Comparison of ENCODE assay signal across 12 cellular contexts in genomic region chr12:65892905-65893304, GRCh38.
DNase-seq lines count a peak whose midpoint lies in the region; ATAC-seq, FAIRE-seq and TF ChIP-seq lines count a peak whose summit lies in the region.
"Had no signal": no experiment of that assay in that cellular context is flagged by ENCODE, and none has a peak within 500 bp of the region (broad histone marks: within the 10 kb centered on the region; RNA-seq: fewer than 3 reads in every experiment).

No MANE protein-coding gene starts in this region.

- BruUV-seq in endothelial cell of umbilical vein (replicated peaks; lab: Mats Ljungman, UMichigan) = no TSS peak

- no peaks in the 10 kb centered on the region for H3K9me3 ChIP-seq in endothelial cell of umbilical vein (replicated peaks; ENCODE audit: control insufficient read depth, insufficient read depth, low read length)
- no peaks in the 10 kb centered on the region for H3K9me3 ChIP-seq in osteoblast (ENCODE audit: low read depth, low read length)
- H3K9me3 ChIP-seq in testis = no peaks in the 10 kb centered on the region

- no peak for TF ChIP-seq CTCF in endothelial cell of umbilical vein (IDR thresholded peaks at IDR 0.05; ENCODE audit: extremely low read depth in 1 of 2, insufficient read depth in 1 of 2, low read depth in 1 of 2, low read length in 2 of 2)
- TF ChIP-seq CTCF in osteoblast (IDR thresholded peaks at IDR 0.05; ENCODE audit: extremely low read depth, low read depth, low read length) = no peak
- TF ChIP-seq CTCF in glutamatergic neuron (IDR thresholded peaks at IDR 0.05; ENCODE audit: partially characterized antibody, unreplicated experiment) = no peak
- no peak for TF ChIP-seq CTCF in testis (IDR thresholded peaks at IDR 0.05)

- WGBS in testis, 2 donors = 55 to 62% methylated on average over 3 to 5 of the region's 5 CpGs

- H3K79me2 ChIP-seq in endothelial cell of umbilical vein (ENCODE audit: control insufficient read depth, insufficient read depth, low read length) (peaks cover 94% of the 10 kb centered on the region), osteoblast (ENCODE audit: insufficient read depth, low read length) (peaks cover 62% of the 10 kb centered on the region)

- peak overlapping the region; percentile 83 for H3K4me2 ChIP-seq in endothelial cell of umbilical vein (ENCODE audit: insufficient read depth, low read length)
- peak overlapping the region; percentile 78 for H3K4me2 ChIP-seq in osteoblast (ENCODE audit: insufficient read depth, low read length)

- peaks cover 4% of the 10 kb centered on the region for H3K27me3 Mint-ChIP-seq in glutamatergic neuron (ENCODE audit: unreplicated experiment)

- POLR2A ChIA-PET in endothelial cell of umbilical vein (lab: Charles Lee) = interaction anchor here (0.6 to 2.0 kb wide), 2 partner anchors 38 to 49 kb away, joined by 3 to 5 read pairs; no protein-coding TSS in a partner anchor

- H3K27ac ChIP-seq in endothelial cell of umbilical vein (ENCODE audit: insufficient read depth, low read depth, low read length) (peak overlapping the region; percentile 96), osteoblast (ENCODE audit: low read depth, low read length) (peak overlapping the region; percentile 100), testis (no peak overlapping the region)

- H3K9me1 ChIP-seq in endothelial cell of umbilical vein (replicated peaks; ENCODE audit: control insufficient read depth, extremely low read depth, insufficient read depth, low read length) = no peaks in the 10 kb centered on the region

- no peaks in the 10 kb centered on the region for H3K36me3 Mint-ChIP-seq in glutamatergic neuron (ENCODE audit: unreplicated experiment)
- H3K36me3 Mint-ChIP-seq: activated CD8-positive, alpha-beta memory T cell treated with anti-CD3 and anti-CD28 coated beads, Interleukin-2, amount 10 ng/mL, durations not matched to agents 7 days and 5 days had no signal

- H3K36me3 ChIP-seq in endothelial cell of umbilical vein (ENCODE audit: control insufficient read depth in 2 of 2, extremely low read depth in 1 of 2, insufficient read depth in 2 of 2, low read length in 2 of 2) = no peaks in the 10 kb centered on the region
- H3K36me3 ChIP-seq in osteoblast (ENCODE audit: insufficient read depth, low read length) = peaks cover 6% of the 10 kb centered on the region
- H3K36me3 ChIP-seq in testis (ENCODE audit: low read depth, missing control alignments) = no peaks in the 10 kb centered on the region

- H4K20me1 ChIP-seq in endothelial cell of umbilical vein (replicated peaks; ENCODE audit: control insufficient read depth, extremely low read depth, insufficient read depth, low read length) = no peaks in the 10 kb centered on the region
- no peaks in the 10 kb centered on the region for H4K20me1 ChIP-seq in osteoblast (ENCODE audit: insufficient read depth, low read length)

- H2AFZ ChIP-seq in endothelial cell of umbilical vein (ENCODE audit: low read depth, low read length) (no peak overlapping the region), osteoblast (ENCODE audit: low read length) (no peak overlapping the region)

- DNase-seq in GM04503 (ENCODE audit: low read depth) (peak; percentile 61), NOMO-1 (lab: John Stamatoyannopoulos, UW; ENCODE audit: unreplicated experiment in 2 of 2) (peak; percentile 55 to 71), endothelial cell of umbilical vein (ENCODE audit: low read depth, low spot score) (peak; percentile 79), osteoblast (ENCODE audit: insufficient read length, low spot score, missing footprints) (no peak), glutamatergic neuron (no peak), testis (no peak)
- DNase-seq: activated CD8-positive, alpha-beta memory T cell treated with anti-CD3 and anti-CD28 coated beads, Interleukin-2, amount 10 ng/mL, durations not matched to agents 7 days and 5 days; cortex of kidney; RPMI8226 had no signal

- TF ChIP-seq POLR2A in endothelial cell of umbilical vein (IDR thresholded peaks at IDR 0.05; ENCODE audit: low read depth, low read length) (no peak), testis (IDR thresholded peaks at IDR 0.05) (no peak)

- CTCF ChIA-PET in endothelial cell of umbilical vein (lab: Charles Lee) = interaction anchor here (0.7 to 3.1 kb wide), 12 partner anchors 9 to 337 kb away, joined by 3 to 14 read pairs (median 4); no protein-coding TSS in a partner anchor

- H3K4me1 Mint-ChIP-seq in glutamatergic neuron (ENCODE audit: low read depth, unreplicated experiment) = peaks cover 8% of the 10 kb centered on the region
- H3K4me1 Mint-ChIP-seq: activated CD8-positive, alpha-beta memory T cell treated with anti-CD3 and anti-CD28 coated beads, Interleukin-2, amount 10 ng/mL, durations not matched to agents 7 days and 5 days had no signal

- dilution Hi-C loops in endothelial cell of umbilical vein (cut with MboI; ENCODE audit: extremely low pct_ligation_motif_present, low sequenced_read_pairs) = no loop called here

- no peak for ATAC-seq in GM18909 (IDR thresholded peaks at IDR 0.05; ENCODE audit: poor library complexity, unreplicated experiment)
- no peak for ATAC-seq in GM18873 (IDR thresholded peaks at IDR 0.05; ENCODE audit: low FRiP score, unreplicated experiment)
- ATAC-seq: activated CD8-positive, alpha-beta memory T cell treated with anti-CD3 and anti-CD28 coated beads, Interleukin-2, amount 10 ng/mL, durations not matched to agents 7 days and 5 days had no signal

- H3K9me3 Mint-ChIP-seq in glutamatergic neuron (ENCODE audit: unreplicated experiment) = peaks cover 2% of the 10 kb centered on the region

- no peak overlapping the region for H3K4me3 Mint-ChIP-seq in glutamatergic neuron (ENCODE audit: unreplicated experiment)
- H3K4me3 Mint-ChIP-seq: activated CD8-positive, alpha-beta memory T cell treated with anti-CD3 and anti-CD28 coated beads, Interleukin-2, amount 10 ng/mL, durations not matched to agents 7 days and 5 days had no signal

- H3K4me1 ChIP-seq in endothelial cell of umbilical vein (ENCODE audit: control insufficient read depth, extremely low read depth, insufficient read depth, low read length) (peaks cover 42% of the 10 kb centered on the region), osteoblast (ENCODE audit: insufficient read depth, low read length) (peaks cover 84% of the 10 kb centered on the region), testis (peaks cover 8% of the 10 kb centered on the region)

- H3K27me3 ChIP-seq in endothelial cell of umbilical vein (ENCODE audit: control insufficient read depth in 2 of 2, insufficient read depth in 2 of 2, low read length in 2 of 2) = no peaks in the 10 kb centered on the region
- no peaks in the 10 kb centered on the region for H3K27me3 ChIP-seq in osteoblast (ENCODE audit: insufficient read depth, low read length)
- H3K27me3 ChIP-seq in testis = no peaks in the 10 kb centered on the region

- peak overlapping the region; percentile 85 for H3K9ac ChIP-seq in endothelial cell of umbilical vein (replicated peaks; ENCODE audit: extremely low read depth, insufficient read depth, low read length)

- intact Hi-C loops in endothelial cell of umbilical vein (cut with micrococcal nuclease) (loop anchor here (1.0 to 5.0 kb wide), 4 partner anchors 43 to 194 kb away; no protein-coding TSS in a partner anchor), testis (cut with DNase I; ENCODE audit: low total_unique reads) (no loop called here)

- peak; percentile 81 for FAIRE-seq in endothelial cell of umbilical vein (lab: Jason Lieb, UNC)

- H3K4me3 ChIP-seq in endothelial cell of umbilical vein (replicated peaks in 1 of 3; ENCODE audit: insufficient read depth in 1 of 3, low read depth in 1 of 3, low read length in 3 of 3) = no peak overlapping the region
- H3K4me3 ChIP-seq in osteoblast (ENCODE audit: insufficient read depth, low read length) = peak overlapping the region; percentile 50
- no peak overlapping the region for H3K4me3 ChIP-seq in testis
- H3K4me3 ChIP-seq: lung had no signal

- H3K27ac Mint-ChIP-seq in glutamatergic neuron (ENCODE audit: unreplicated experiment) = no peak overlapping the region
- H3K27ac Mint-ChIP-seq: activated CD8-positive, alpha-beta memory T cell treated with anti-CD3 and anti-CD28 coated beads, Interleukin-2, amount 10 ng/mL, durations not matched to agents 7 days and 5 days had no signal

TF ChIP-seq in endothelial cell of umbilical vein, 7 proteins besides CTCF, POLR2A, EP300 and RAD21:
- TF ChIP-seq EZH2 (IDR thresholded peaks at IDR 0.05; ENCODE audit: borderline replicate concordance, low read depth, low read length, severe bottlenecking) (no peak), JUN (IDR thresholded peaks at IDR 0.05; ENCODE audit: borderline replicate concordance, insufficient read depth, insufficient read length, low read depth) (peak; percentile 68), POLR2AphosphoS5 (IDR thresholded peaks at IDR 0.05; ENCODE audit: insufficient read depth, low read depth, low read length) (peak; percentile 40), MYC (IDR thresholded peaks at IDR 0.05; ENCODE audit: low read depth, low read length) (no peak), FOS (IDR thresholded peaks at IDR 0.05; ENCODE audit: borderline replicate concordance, insufficient read depth, low read length) (peak; percentile 75), MAX (IDR thresholded peaks at IDR 0.05; ENCODE audit: insufficient read depth, insufficient read length) (no peak), GATA2 (IDR thresholded peaks at IDR 0.05; ENCODE audit: insufficient read depth, insufficient read length, low read depth, low read length) (peak; percentile 53)

Comparison
In these comparisons a context has a peak if more than half of its experiments do, and no peak if none do; other contexts are left out.
1. DNase-seq: peak in GM04503 (single experiment), NOMO-1 (2 of 2) and endothelial cell of umbilical vein (single experiment); none in osteoblast (single experiment), glutamatergic neuron (single experiment) and testis (single experiment).
2. H3K27ac ChIP-seq: peak in endothelial cell of umbilical vein (single experiment) and osteoblast (single experiment); none in testis (0 of 2).